15 cellular contexts compared by ENCODE assay signal in the genomic region with DNA sequence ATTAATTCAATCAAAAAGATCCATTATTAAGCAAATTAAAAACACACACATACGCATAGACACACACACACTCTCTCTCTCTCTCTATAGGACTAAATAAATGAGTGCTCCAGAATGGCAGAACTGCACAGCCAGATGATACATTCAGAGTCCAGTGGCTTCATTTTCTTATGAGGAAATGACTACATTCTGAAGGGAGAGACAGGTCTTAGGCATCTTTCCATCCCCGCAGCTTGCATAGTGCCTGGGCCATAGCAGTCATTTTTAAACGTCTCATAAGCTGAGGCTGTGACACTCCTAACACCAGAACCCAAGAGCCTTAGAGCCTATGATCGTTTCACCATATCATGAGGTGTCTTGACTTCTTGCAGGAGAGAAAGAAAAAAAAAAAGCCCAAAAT.
"Had no signal": no experiment of that assay in that cellular context is flagged by ENCODE, and none has a peak within 500 bp of the region (broad histone marks: within the 10 kb centered on the region; RNA-seq: fewer than 3 reads in every experiment).

No MANE protein-coding gene starts in this region.

- H3K36me3 ChIP-seq: breast epithelium had no signal

- H3K27ac ChIP-seq: breast epithelium, heart right ventricle, left ventricle myocardium inferior, neutrophil, vagina had no signal

- H3K27me3 Mint-ChIP-seq: activated naive CD8-positive, alpha-beta T cell treated with anti-CD3 and anti-CD28 coated beads, Interleukin-2, amount 10 ng/mL, durations not matched to agents 7 days and 5 days had no signal

- ATAC-seq: heart right ventricle, right cardiac atrium had no signal

- H3K4me3 Mint-ChIP-seq: activated naive CD8-positive, alpha-beta T cell treated with anti-CD3 and anti-CD28 coated beads, Interleukin-2, amount 10 ng/mL, durations not matched to agents 7 days and 5 days had no signal

- H3K4me1 ChIP-seq: breast epithelium had no signal

- H3K27ac Mint-ChIP-seq: activated naive CD8-positive, alpha-beta T cell treated with anti-CD3 and anti-CD28 coated beads, Interleukin-2, amount 10 ng/mL, durations not matched to agents 7 days and 5 days had no signal

- H3K4me2 ChIP-seq: smooth muscle cell had no signal

- H3K27me3 ChIP-seq: breast epithelium, heart right ventricle, neutrophil, tibial nerve, vagina had no signal

- H3K9me3 ChIP-seq: breast epithelium, heart right ventricle, left ventricle myocardium inferior, neutrophil, tibial nerve, vagina had no signal

- H3K4me3 ChIP-seq: breast epithelium, heart right ventricle, left ventricle myocardium inferior, smooth muscle cell, tibial nerve, vagina had no signal

- H3K9me3 Mint-ChIP-seq: activated naive CD8-positive, alpha-beta T cell treated with anti-CD3 and anti-CD28 coated beads, Interleukin-2, amount 10 ng/mL, durations not matched to agents 7 days and 5 days had no signal

- DNase-seq: activated CD4-positive, alpha-beta T cell treated with anti-CD3 and anti-CD28 coated beads for 1 hour; activated CD4-positive, alpha-beta T cell treated with anti-CD3 and anti-CD28 coated beads, Interleukin-2, amount 50 U/mL, for 48 hours; activated naive CD8-positive, alpha-beta T cell treated with anti-CD3 and anti-CD28 coated beads, Interleukin-2, amount 10 ng/mL, durations not matched to agents 7 days and 5 days; activated T-cell treated with anti-CD3 and anti-CD28 coated beads, Interleukin-2, amount 50 U/mL, for 48 hours; anterior cingulate cortex; heart right ventricle; kidney; left ventricle myocardium inferior; mesendoderm; right cardiac atrium had no signal
